In the genomic region with DNA sequence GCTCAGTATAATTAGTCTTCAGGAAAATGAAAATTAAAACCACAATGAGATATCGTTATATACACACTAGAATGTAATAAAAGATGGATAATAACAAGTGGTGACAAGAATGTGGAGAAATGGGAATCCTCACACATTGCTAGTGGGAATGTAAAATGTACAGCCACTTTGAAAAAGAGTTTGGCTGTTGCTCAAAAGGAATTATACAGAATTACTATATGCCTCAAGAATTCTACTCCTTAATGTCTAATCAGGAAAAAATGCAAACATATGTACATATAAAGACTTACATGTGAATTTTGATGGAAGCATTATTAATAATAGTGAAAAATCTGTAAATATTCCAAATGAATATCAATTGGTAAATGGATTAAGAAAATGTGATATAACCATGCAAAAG, we compare ENCODE assay signal across 12 cellular contexts.
DNase-seq lines count a peak whose midpoint lies in the region; ATAC-seq and TF ChIP-seq lines count a peak whose summit lies in the region.
"Had no signal": no experiment of that assay in that cellular context is flagged by ENCODE, and none has a peak within 500 bp of the region (broad histone marks: within the 10 kb centered on the region; RNA-seq: fewer than 3 reads in every experiment).

No MANE protein-coding gene starts in this region.

- peaks cover 55% of the 10 kb centered on the region for H3K4me1 Mint-ChIP-seq in HFFc6 (ENCODE audit: low read depth)
- H3K4me1 Mint-ChIP-seq: CD4-positive, CD25-positive, alpha-beta regulatory T cell had no signal

- ATAC-seq in foreskin keratinocyte, result peak; percentile 52
- ATAC-seq: HCT116 had no signal

- H3K27ac ChIP-seq in foreskin keratinocyte, result peak overlapping the region; percentile 56
- H3K27ac ChIP-seq: BLaER1 treated with 17β-estradiol and CSF1 and Interleukin-3, amounts not matched to agents 10 nM and 100 nM had no signal

- H3K9me3 Mint-ChIP-seq in HFFc6, result no peaks in the 10 kb centered on the region

- H3K4me1 ChIP-seq in foreskin keratinocyte, result peaks cover 24% of the 10 kb centered on the region
- H3K4me1 ChIP-seq: BLaER1 treated with 17β-estradiol and CSF1 and Interleukin-3, amounts not matched to agents 10 nM and 100 nM had no signal

- H3K27ac Mint-ChIP-seq in HFFc6, result no peak overlapping the region
- H3K27ac Mint-ChIP-seq: CD4-positive, CD25-positive, alpha-beta regulatory T cell had no signal

- H3K4me3 Mint-ChIP-seq in HFFc6, result peak overlapping the region; percentile 3; the same call in 1 of the 2 replicates

- no peaks in the 10 kb centered on the region; the same call in 1 of the 2 replicates for H3K36me3 Mint-ChIP-seq in HFFc6 (ENCODE audit: low read depth)
- H3K36me3 Mint-ChIP-seq: CD4-positive, CD25-positive, alpha-beta regulatory T cell had no signal

- no peak for TF ChIP-seq CTCF in HFFc6 (IDR thresholded peaks at IDR 0.05)
- no peak for TF ChIP-seq CTCF in foreskin keratinocyte (conservative IDR thresholded peaks at IDR 0.05)

- DNase-seq in EL, result peak; percentile 64
- DNase-seq in HFFc6, result no peak
- DNase-seq in amniotic epithelial cell (ENCODE audit: low read depth), result peak; percentile 9
- peak; percentile 63 to 78 for DNase-seq in foreskin keratinocyte
- no peak for DNase-seq in mesenteric fat pad (ENCODE audit: low spot score)
- DNase-seq in NCI-H2107 treated with DMSO at 0.1 percent for 48 hours (lab: John Stamatoyannopoulos, UW; ENCODE audit: unreplicated experiment), result no peak
- DNase-seq in GM19240 (ENCODE audit: insufficient read length, low spot score), result no peak
- DNase-seq: ACHN; CD4-positive, CD25-positive, alpha-beta regulatory T cell; DMS53 had no signal

- no peaks in the 10 kb centered on the region for H3K27me3 ChIP-seq in foreskin keratinocyte
- H3K27me3 ChIP-seq: BLaER1 treated with 17β-estradiol and CSF1 and Interleukin-3, amounts not matched to agents 10 nM and 100 nM had no signal

- H3K27me3 Mint-ChIP-seq in HFFc6 (ENCODE audit: insufficient read depth), result no peaks in the 10 kb centered on the region

Comparison
In these comparisons a context has a peak if more than half of its experiments do, and no peak if none do; other contexts are left out.
1. DNase-seq: peak in EL (single experiment), amniotic epithelial cell (single experiment) and foreskin keratinocyte (2 of 2); none in HFFc6 (single experiment), mesenteric fat pad (single experiment), NCI-H2107 treated with DMSO at 0.1 percent for 48 hours (single experiment) and GM19240 (single experiment).